ENCODE assay signal across 27 cellular contexts in genomic region chrX:140110081-140110650, GRCh38.
"Had no signal": no experiment of that assay in that cellular context is flagged by ENCODE, and none has a peak within 500 bp of the region (broad histone marks: within the 10 kb centered on the region; RNA-seq: fewer than 3 reads in every experiment).

No MANE protein-coding gene starts in this region.

- H3K36me3 ChIP-seq: esophagus squamous epithelium, lower lobe of right lung, right atrium auricular region, suprapubic skin, transverse colon, upper lobe of right lung, uterus had no signal

- H3K9me3 Mint-ChIP-seq: immature natural killer cell; stimulated activated naive CD8-positive, alpha-beta T cell treated with anti-CD3 and anti-CD28 coated beads, Interleukin-15, amount 100 ng/mL, for 72 hours had no signal

- H3K9ac ChIP-seq: parathyroid adenoma had no signal

- H3K36me3 Mint-ChIP-seq: immature natural killer cell; naive thymus-derived CD8-positive, alpha-beta T cell had no signal

- H3K4me1 ChIP-seq: esophagus squamous epithelium, lower lobe of right lung, parathyroid adenoma, right atrium auricular region, suprapubic skin, transverse colon, upper lobe of right lung, uterus had no signal

- H3K4me1 Mint-ChIP-seq: immature natural killer cell; naive thymus-derived CD8-positive, alpha-beta T cell; stimulated activated naive CD8-positive, alpha-beta T cell treated with anti-CD3 and anti-CD28 coated beads, Interleukin-15, amount 100 ng/mL, for 72 hours had no signal

- FAIRE-seq: endometrium had no signal

- H3K4me3 ChIP-seq: coronary artery, esophagus squamous epithelium, lower lobe of right lung, right atrium auricular region, smooth muscle cell, suprapubic skin, transverse colon, upper lobe of right lung, uterus had no signal

- H3K27ac Mint-ChIP-seq: immature natural killer cell; naive thymus-derived CD8-positive, alpha-beta T cell; nephron progenitor cell; progenitor cell of endocrine pancreas; stimulated activated naive CD8-positive, alpha-beta T cell treated with anti-CD3 and anti-CD28 coated beads, Interleukin-15, amount 100 ng/mL, for 72 hours had no signal

- ATAC-seq: left ventricle myocardium superior; lower lobe of right lung; naive thymus-derived CD8-positive, alpha-beta T cell; sciatic nerve; stimulated activated naive CD8-positive, alpha-beta T cell treated with anti-CD3 and anti-CD28 coated beads, Interleukin-15, amount 100 ng/mL, for 72 hours; upper lobe of right lung had no signal

- H3K9me3 ChIP-seq: esophagus squamous epithelium, lower lobe of right lung, right atrium auricular region, suprapubic skin, transverse colon, upper lobe of right lung, uterus had no signal

- H3K27me3 Mint-ChIP-seq: stimulated activated naive CD8-positive, alpha-beta T cell treated with anti-CD3 and anti-CD28 coated beads, Interleukin-15, amount 100 ng/mL, for 72 hours had no signal

- DNase-seq: dermis blood vessel endothelial cell; effector memory CD4-positive, alpha-beta T cell; erythroblast; esophagus squamous epithelium; immature natural killer cell; islet precursor cell; left ventricle myocardium superior; lower lobe of right lung; naive thymus-derived CD8-positive, alpha-beta T cell; nephron progenitor cell; stimulated activated CD4-positive, alpha-beta T cell treated with anti-CD3 and anti-CD28 coated beads, Interleukin-12 subunit alpha, Interleukin-12 subunit beta, amount 100 ng/mL, for 4 hours; stimulated activated CD4-positive, alpha-beta T cell treated with anti-CD3 and anti-CD28 coated beads, Interleukin-1b, Interleukin-23, amount 100 ng/mL, for 48 hours; stimulated activated CD4-positive, alpha-beta T cell treated with anti-CD3 and anti-CD28 coated beads, Interleukin-4, amount 100 ng/mL, for 1 hour; stimulated activated CD8-positive, alpha-beta memory T cell treated with anti-CD3 and anti-CD28 coated beads, Interleukin-4, amount 100 ng/mL, for 48 hours; stimulated activated naive CD4-positive, alpha-beta T cell; stimulated activated naive CD8-positive, alpha-beta T cell treated with anti-CD3 and anti-CD28 coated beads, Interleukin-15, amount 100 ng/mL, for 72 hours; transverse colon; upper lobe of right lung; uterus had no signal

- H3K27me3 ChIP-seq: esophagus squamous epithelium, right atrium auricular region, suprapubic skin, transverse colon, upper lobe of right lung, uterus had no signal

- H3K27ac ChIP-seq: coronary artery, esophagus squamous epithelium, lower lobe of right lung, parathyroid adenoma, right atrium auricular region, suprapubic skin, transverse colon, upper lobe of right lung, uterus had no signal

- H3K4me3 Mint-ChIP-seq: immature natural killer cell; naive thymus-derived CD8-positive, alpha-beta T cell; nephron progenitor cell; stimulated activated naive CD8-positive, alpha-beta T cell treated with anti-CD3 and anti-CD28 coated beads, Interleukin-15, amount 100 ng/mL, for 72 hours had no signal
